8 cellular contexts compared by ENCODE assay signal in genomic region chr9:33166263-33167083, GRCh38. TPM values are rescaled to one million over a fixed set of nuclear protein-coding genes. Genes with fewer than 3 reads are reported as not detected.
DNase-seq lines count a peak whose midpoint lies in the region; ATAC-seq, FAIRE-seq and TF ChIP-seq lines count a peak whose summit lies in the region.

No MANE protein-coding gene starts in this region.

- SMC1A ChIA-PET in GM12878 (lab: Charles Lee; ENCODE audit: uncharacterized antibody, unreplicated experiment) = interaction anchor here (1.0 to 2.7 kb wide), 11 partner anchors 8 to 86 kb away, joined by 3 to 13 read pairs (median 3); no protein-coding TSS in a partner anchor

- FAIRE-seq in GM12878 (lab: Jason Lieb, UNC) = no peak

- TF ChIP-seq CTCF in HFFc6 (IDR thresholded peaks at IDR 0.05) (no peak), GM12878 (IDR thresholded peaks at IDR 0.05 in 2 of 3, conservative IDR thresholded peaks at IDR 0.05 in 1 of 3; ENCODE audit: control insufficient read depth in 2 of 3, extremely low read depth in 1 of 3, insufficient read depth in 1 of 3, low read depth in 3 of 3, low read length in 3 of 3) (no peak), kidney epithelial cell (IDR thresholded peaks at IDR 0.05; ENCODE audit: insufficient read depth, low read length, poor library complexity, severe bottlenecking) (no peak), GM10266 (IDR thresholded peaks at IDR 0.05; ENCODE audit: control insufficient read depth, insufficient read depth, low read depth, missing control alignments) (no peak)

- H3K9me3 Mint-ChIP-seq in HFFc6 = no peaks in the 10 kb centered on the region

- peaks cover 65% of the 10 kb centered on the region for H3K79me2 ChIP-seq in GM12878 (ENCODE audit: control insufficient read depth, insufficient read depth, low read length)

- H2AFZ ChIP-seq in GM12878 (ENCODE audit: control insufficient read depth, low read depth, low read length) = peak overlapping the region; percentile 55

- no peaks in the 10 kb centered on the region; a peak in 1 of 4 replicates for H3K36me3 ChIP-seq in GM12878 (ENCODE audit: control insufficient read depth in 2 of 2, insufficient read depth in 2 of 2, low read length in 1 of 2)
- H3K36me3 ChIP-seq in kidney epithelial cell (ENCODE audit: control insufficient read depth, insufficient read depth, low read length) = no peaks in the 10 kb centered on the region
- H3K36me3 ChIP-seq in subcutaneous abdominal adipose tissue (ENCODE audit: control insufficient read depth in 5 of 5, insufficient read depth in 5 of 5, low read length in 5 of 5) = no peaks in the 10 kb centered on the region

- peaks cover 58% of the 10 kb centered on the region for H3K4me1 Mint-ChIP-seq in HFFc6 (ENCODE audit: low read depth)

- POLR2A ChIA-PET in GM12878 (lab: Charles Lee) = interaction anchor here (1.0 to 2.1 kb wide), 8 partner anchors 11 to 142 kb away, joined by 4 to 7 read pairs (median 5); partner anchors contain the start of gene DNAJA1

- peak; percentile 18 for ATAC-seq in GM12878

- H3K27me3 ChIP-seq in GM12878 (replicated peaks in 1 of 2; ENCODE audit: control insufficient read depth in 2 of 2, insufficient read depth in 2 of 2, low read length in 1 of 2) (no peaks in the 10 kb centered on the region), kidney epithelial cell (ENCODE audit: control insufficient read depth, insufficient read depth, low read length) (no peaks in the 10 kb centered on the region), subcutaneous abdominal adipose tissue (ENCODE audit: control insufficient read depth in 5 of 5, insufficient read depth in 4 of 5, low read length in 5 of 5) (no peaks in the 10 kb centered on the region)

- RAD21 ChIA-PET in GM12878 (lab: Charles Lee; ENCODE audit: unreplicated experiment) = interaction anchor here (0.7 to 3.0 kb wide), 13 partner anchors 8 to 141 kb away, joined by 3 to 16 read pairs (median 4); partner anchors contain the start of gene NFX1

- TF ChIP-seq RAD21 in GM12878 (IDR thresholded peaks at IDR 0.05; ENCODE audit: insufficient read depth, low read depth, low read length) = no peak

- H3K9ac ChIP-seq in GM12878 (ENCODE audit: control insufficient read depth, insufficient read depth, low read length) (peak overlapping the region; percentile 98), subcutaneous abdominal adipose tissue (ENCODE audit: low read length in 5 of 5) (peak overlapping the region; percentile 79 to 97 (median 94))

- H3K27ac ChIP-seq in GM12878 (ENCODE audit: control insufficient read depth, insufficient read depth) (peak overlapping the region; percentile 92), subcutaneous abdominal adipose tissue (ENCODE audit: low read depth, low read length) (peak overlapping the region; percentile 99)

- 1% methylated on average over 48 of the region's 51 CpGs for WGBS in GM12878 (ENCODE audit: insufficient coverage, insufficient replicate concordance, low lambda C conversion rate, missing lambda C conversion rate)

- H3K4me3 Mint-ChIP-seq in HFFc6 = peak overlapping the region; percentile 96

- peak overlapping the region; percentile 86 for H3K4me2 ChIP-seq in GM12878 (ENCODE audit: control insufficient read depth, insufficient read depth)

- in situ Hi-C loops in GM12878 (cut with MboI) = no loop called here

- DNase-seq in HFFc6 (peak; percentile 8), NCI-H69 (lab: John Stamatoyannopoulos, UW) (peak; percentile 71), GM12878 (ENCODE audit: low read depth, low spot score) (no peak), kidney epithelial cell (ENCODE audit: low read depth) (no peak), GM10266 (ENCODE audit: extremely low spot score) (no peak), NCI-H128 (lab: John Stamatoyannopoulos, UW; ENCODE audit: unreplicated experiment) (no peak)

- H3K9me3 ChIP-seq in GM12878 (replicated peaks; ENCODE audit: control insufficient read depth, insufficient read depth, low read length) = no peaks in the 10 kb centered on the region
- no peaks in the 10 kb centered on the region for H3K9me3 ChIP-seq in subcutaneous abdominal adipose tissue (ENCODE audit: control insufficient read depth in 5 of 5, low read length in 5 of 5)

- peaks cover 5% of the 10 kb centered on the region for H3K36me3 Mint-ChIP-seq in HFFc6 (ENCODE audit: low read depth)

- H3K4me1 ChIP-seq in GM12878 (ENCODE audit: control insufficient read depth, insufficient read depth, low read length) = peaks cover 37% of the 10 kb centered on the region
- peaks cover 24 to 71% (median 68%) of the 10 kb centered on the region in 5 donors for H3K4me1 ChIP-seq in subcutaneous abdominal adipose tissue (ENCODE audit: control insufficient read depth in 5 of 5, insufficient read depth in 5 of 5, low read length in 5 of 5)

- CTCF ChIA-PET in GM12878 (lab: Yijun Ruan, JAX) = interaction anchor here (0.9 to 5.1 kb wide), 9 partner anchors 18 to 118 kb away, joined by 3 to 44 read pairs (median 5); no protein-coding TSS in a partner anchor

- peaks cover 2% of the 10 kb centered on the region for H3K27me3 Mint-ChIP-seq in HFFc6 (ENCODE audit: insufficient read depth)

- TF ChIP-seq EP300 in GM12878 (IDR thresholded peaks at IDR 0.05; ENCODE audit: borderline replicate concordance in 1 of 2, control insufficient read depth in 1 of 2, low read depth in 2 of 2, low read length in 2 of 2) = no peak

- peak; percentile 10; the same call in 1 of the 2 replicates for TF ChIP-seq POLR2A in GM12878 (IDR thresholded peaks at IDR 0.05; ENCODE audit: low read depth, low read length)

- BruUV-seq in GM12878 (replicated peaks; lab: Mats Ljungman, UMichigan) = TSS peak; percentile 87

- peak overlapping the region; percentile 81 for H3K4me3 ChIP-seq in GM08714 (ENCODE audit: low read length)
- H3K4me3 ChIP-seq in GM12878 = peak overlapping the region; percentile 90
- peak overlapping the region; percentile 92 for H3K4me3 ChIP-seq in kidney epithelial cell (ENCODE audit: low read depth, low read length)
- peak overlapping the region; percentile 84 to 93 (median 88) for H3K4me3 ChIP-seq in subcutaneous abdominal adipose tissue (ENCODE audit: low read depth in 1 of 5, low read length in 5 of 5)

- 0 out of 2 replicates have a peak, but pooled peaks cover 3% of the 10 kb centered on the region for H4K20me1 ChIP-seq in GM12878 (ENCODE audit: control insufficient read depth, insufficient read depth)

- peak overlapping the region; percentile 90 for H3K27ac Mint-ChIP-seq in HFFc6

- intact Hi-C loops in GM12878 (cut with micrococcal nuclease; ENCODE audit: unreplicated experiment) = loop anchor here (2.0 to 10.0 kb wide), 4 partner anchors 36 to 139 kb away; partner anchors contain the start of genes DNAJA1 and NFX1

TF ChIP-seq in GM12878, 131 proteins besides CTCF, POLR2A, EP300 and RAD21 (continues in another document):
- peak; percentile 73; the same call in 1 of the 2 replicates for TF ChIP-seq BACH1 (IDR thresholded peaks at IDR 0.05; ENCODE audit: borderline replicate concordance)
- no peak for TF ChIP-seq MYC (IDR thresholded peaks at IDR 0.05; ENCODE audit: insufficient read depth, insufficient read length, insufficient replicate concordance, low read length, severe bottlenecking)
- peak; percentile 60; the same call in 1 of the 2 replicates for TF ChIP-seq DPF2 (IDR thresholded peaks at IDR 0.05)
- TF ChIP-seq PKNOX1 (IDR thresholded peaks at IDR 0.05) = peak; percentile 1; the same call in 1 of the 2 replicates
- TF ChIP-seq ZNF217 (IDR thresholded peaks at IDR 0.05) = peak; percentile 55; the same call in 1 of the 2 replicates

RNA-seq across cellular contexts. Expression of gene B4GALT1, which starts 0.7 kb away (rescaled TPM):
- 100 to 1,000 TPM in 4 of 6 experiments, 10 to 100 TPM in 2; 87.2 to 116 (median 106) TPM for total RNA-seq in HFFc6 (2021; fragmentation: NEBNext Ultra II Directional; extraction: Animal tissue kit (Norgen Biotek cat#: 25700))
- 47.6 and 51.1 TPM in 2 replicates for total RNA-seq in GM12878 (2013; cell fraction: nucleolus; rRNA removed)
- total RNA-seq in GM12878 (2014; rRNA removed) = 23.4 and 24.2 TPM in 2 replicates
- 12.7 and 15.3 TPM in 2 replicates for total RNA-seq in GM12878 (2014; rRNA removed; fragmentation: Illumina TruSeq; extraction: Trizol)
- total RNA-seq in GM12878 (2021) = 77.5 and 79.0 TPM in 2 replicates
- polyA plus RNA-seq in GM12878 (2011; ENCODE audit: low read depth) = 50.1 TPM
- polyA plus RNA-seq in GM12878 (2011; rRNA removed) = 29.6 and 36.5 TPM in 2 replicates
- 36.7 and 49.7 TPM in 2 replicates for polyA plus RNA-seq in GM12878 (2011; cell fraction: cytosol; rRNA removed)
- 16.8 and 18.8 TPM in 2 replicates for polyA plus RNA-seq in GM12878 (2011; cell fraction: nucleus; rRNA removed)
- 58.2 and 65.9 TPM in 2 replicates for polyA plus RNA-seq in GM12878 (2012)
- 66.7 and 68.8 TPM in 2 replicates for polyA plus RNA-seq in GM12878 (2014; fragmentation: Illumina TruSeq; extraction: Trizol)
- polyA plus RNA-seq in GM12878 (2014; fragmentation: Nextera tagmentation; extraction: Ambion mirVana) = 10 to 100 TPM; 22.4 to 23.3 TPM
- 42.6 and 45.5 TPM in 2 replicates for polyA plus RNA-seq in GM12878 (2014; rRNA removed)
- 10 to 100 TPM; 50.2 to 50.8 TPM for polyA plus RNA-seq in GM12878 (2016; fragmentation: Nextera tagmentation; extraction: Ambion mirVana)
- 48.3 and 58.3 TPM in 2 replicates for polyA minus RNA-seq in GM12878 (2011; rRNA and poly(A)+ RNA removed)
- 25.8 and 27.2 TPM in 2 replicates for polyA minus RNA-seq in GM12878 (2011; cell fraction: cytosol; rRNA and poly(A)+ RNA removed)
- polyA minus RNA-seq in GM12878 (2011; cell fraction: nucleus; rRNA and poly(A)+ RNA removed) = 10.3 and 16.8 TPM in 2 replicates
- 86.1 and 103 TPM in 2 replicates for total RNA-seq in kidney epithelial cell

Comparison
In these comparisons a context has a peak if more than half of its experiments do, and no peak if none do; other contexts are left out.
1. DNase-seq: peak in HFFc6 (single experiment) and NCI-H69 (single experiment); none in GM12878 (single experiment), kidney epithelial cell (single experiment), GM10266 (single experiment) and NCI-H128 (single experiment).
2. Peak in every context shown above with its lines, with median percentiles within 50 percentile points of each other: H3K4me3 ChIP-seq.